ENCODE assay signal across 1 cellular context in the genomic region with DNA sequence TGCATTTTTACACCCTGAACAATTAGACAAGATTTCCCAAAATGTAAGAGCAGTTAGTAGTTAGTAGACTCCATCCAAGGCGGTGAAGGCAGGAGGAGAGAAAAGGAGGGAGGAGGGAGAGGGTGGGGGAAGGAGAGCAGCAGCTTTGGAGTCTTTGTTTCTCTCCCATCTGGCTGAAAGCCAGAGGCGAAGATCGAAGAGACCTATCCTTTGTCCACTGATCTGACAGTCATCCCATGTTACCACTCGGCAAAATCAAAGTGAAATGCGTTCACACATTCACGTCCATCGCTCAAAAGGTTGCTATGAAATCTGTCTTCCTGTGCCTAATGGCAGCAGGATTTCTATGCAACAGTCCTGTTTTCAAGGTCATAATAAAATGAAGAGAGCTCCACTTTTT.
TF ChIP-seq lines count a peak whose summit lies in the region.

No MANE protein-coding gene starts in this region.

TF ChIP-seq in GM23338, 12 proteins besides CTCF, POLR2A, EP300 and RAD21 (continued from another document):
- TF ChIP-seq, protein P1, sequence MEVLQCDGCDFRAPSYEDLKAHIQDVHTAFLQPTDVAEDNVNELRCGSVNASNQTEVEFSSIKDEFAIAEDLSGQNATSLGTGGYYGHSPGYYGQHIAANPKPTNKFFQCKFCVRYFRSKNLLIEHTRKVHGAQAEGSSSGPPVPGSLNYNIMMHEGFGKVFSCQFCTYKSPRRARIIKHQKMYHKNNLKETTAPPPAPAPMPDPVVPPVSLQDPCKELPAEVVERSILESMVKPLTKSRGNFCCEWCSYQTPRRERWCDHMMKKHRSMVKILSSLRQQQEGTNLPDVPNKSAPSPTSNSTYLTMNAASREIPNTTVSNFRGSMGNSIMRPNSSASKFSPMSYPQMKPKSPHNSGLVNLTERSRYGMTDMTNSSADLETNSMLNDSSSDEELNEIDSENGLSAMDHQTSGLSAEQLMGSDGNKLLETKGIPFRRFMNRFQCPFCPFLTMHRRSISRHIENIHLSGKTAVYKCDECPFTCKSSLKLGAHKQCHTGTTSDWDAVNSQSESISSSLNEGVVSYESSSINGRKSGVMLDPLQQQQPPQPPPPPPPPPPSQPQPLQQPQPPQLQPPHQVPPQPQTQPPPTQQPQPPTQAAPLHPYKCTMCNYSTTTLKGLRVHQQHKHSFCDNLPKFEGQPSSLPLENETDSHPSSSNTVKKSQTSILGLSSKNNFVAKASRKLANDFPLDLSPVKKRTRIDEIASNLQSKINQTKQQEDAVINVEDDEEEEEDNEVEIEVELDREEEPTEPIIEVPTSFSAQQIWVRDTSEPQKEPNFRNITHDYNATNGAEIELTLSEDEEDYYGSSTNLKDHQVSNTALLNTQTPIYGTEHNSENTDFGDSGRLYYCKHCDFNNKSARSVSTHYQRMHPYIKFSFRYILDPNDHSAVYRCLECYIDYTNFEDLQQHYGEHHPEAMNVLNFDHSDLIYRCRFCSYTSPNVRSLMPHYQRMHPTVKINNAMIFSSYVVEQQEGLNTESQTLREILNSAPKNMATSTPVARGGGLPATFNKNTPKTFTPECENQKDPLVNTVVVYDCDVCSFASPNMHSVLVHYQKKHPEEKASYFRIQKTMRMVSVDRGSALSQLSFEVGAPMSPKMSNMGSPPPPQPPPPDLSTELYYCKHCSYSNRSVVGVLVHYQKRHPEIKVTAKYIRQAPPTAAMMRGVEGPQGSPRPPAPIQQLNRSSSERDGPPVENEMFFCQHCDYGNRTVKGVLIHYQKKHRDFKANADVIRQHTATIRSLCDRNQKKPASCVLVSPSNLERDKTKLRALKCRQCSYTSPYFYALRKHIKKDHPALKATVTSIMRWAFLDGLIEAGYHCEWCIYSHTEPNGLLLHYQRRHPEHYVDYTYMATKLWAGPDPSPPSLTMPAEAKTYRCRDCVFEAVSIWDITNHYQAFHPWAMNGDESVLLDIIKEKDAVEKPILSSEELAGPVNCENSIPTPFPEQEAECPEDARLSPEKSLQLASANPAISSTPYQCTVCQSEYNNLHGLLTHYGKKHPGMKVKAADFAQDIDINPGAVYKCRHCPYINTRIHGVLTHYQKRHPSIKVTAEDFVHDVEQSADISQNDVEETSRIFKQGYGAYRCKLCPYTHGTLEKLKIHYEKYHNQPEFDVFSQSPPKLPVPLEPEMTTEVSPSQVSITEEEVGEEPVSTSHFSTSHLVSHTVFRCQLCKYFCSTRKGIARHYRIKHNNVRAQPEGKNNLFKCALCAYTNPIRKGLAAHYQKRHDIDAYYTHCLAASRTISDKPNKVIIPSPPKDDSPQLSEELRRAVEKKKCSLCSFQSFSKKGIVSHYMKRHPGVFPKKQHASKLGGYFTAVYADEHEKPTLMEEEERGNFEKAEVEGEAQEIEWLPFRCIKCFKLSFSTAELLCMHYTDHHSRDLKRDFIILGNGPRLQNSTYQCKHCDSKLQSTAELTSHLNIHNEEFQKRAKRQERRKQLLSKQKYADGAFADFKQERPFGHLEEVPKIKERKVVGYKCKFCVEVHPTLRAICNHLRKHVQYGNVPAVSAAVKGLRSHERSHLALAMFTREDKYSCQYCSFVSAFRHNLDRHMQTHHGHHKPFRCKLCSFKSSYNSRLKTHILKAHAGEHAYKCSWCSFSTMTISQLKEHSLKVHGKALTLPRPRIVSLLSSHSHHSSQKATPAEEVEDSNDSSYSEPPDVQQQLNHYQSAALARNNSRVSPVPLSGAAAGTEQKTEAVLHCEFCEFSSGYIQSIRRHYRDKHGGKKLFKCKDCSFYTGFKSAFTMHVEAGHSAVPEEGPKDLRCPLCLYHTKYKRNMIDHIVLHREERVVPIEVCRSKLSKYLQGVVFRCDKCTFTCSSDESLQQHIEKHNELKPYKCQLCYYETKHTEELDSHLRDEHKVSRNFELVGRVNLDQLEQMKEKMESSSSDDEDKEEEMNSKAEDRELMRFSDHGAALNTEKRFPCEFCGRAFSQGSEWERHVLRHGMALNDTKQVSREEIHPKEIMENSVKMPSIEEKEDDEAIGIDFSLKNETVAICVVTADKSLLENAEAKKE (CRISPR knock-in tag; IDR thresholded peaks at IDR 0.05) = no peak
- TF ChIP-seq ZNF114 (CRISPR knock-in tag; IDR thresholded peaks at IDR 0.05) (no peak), EZH2 (IDR thresholded peaks at IDR 0.05; ENCODE audit: low read depth, unreplicated experiment) (no peak), STAT1 (IDR thresholded peaks at IDR 0.05; ENCODE audit: unreplicated experiment) (no peak), ZNF331 (CRISPR knock-in tag; IDR thresholded peaks at IDR 0.05; ENCODE audit: low read depth) (no peak), POLR2AphosphoS5 (IDR thresholded peaks at IDR 0.05; ENCODE audit: low read depth) (no peak), NANOG (IDR thresholded peaks at IDR 0.05; ENCODE audit: borderline replicate concordance) (no peak), CREB1 (CRISPR knock-in tag; IDR thresholded peaks at IDR 0.05; ENCODE audit: low read depth) (no peak)
- TF ChIP-seq, protein P2, sequence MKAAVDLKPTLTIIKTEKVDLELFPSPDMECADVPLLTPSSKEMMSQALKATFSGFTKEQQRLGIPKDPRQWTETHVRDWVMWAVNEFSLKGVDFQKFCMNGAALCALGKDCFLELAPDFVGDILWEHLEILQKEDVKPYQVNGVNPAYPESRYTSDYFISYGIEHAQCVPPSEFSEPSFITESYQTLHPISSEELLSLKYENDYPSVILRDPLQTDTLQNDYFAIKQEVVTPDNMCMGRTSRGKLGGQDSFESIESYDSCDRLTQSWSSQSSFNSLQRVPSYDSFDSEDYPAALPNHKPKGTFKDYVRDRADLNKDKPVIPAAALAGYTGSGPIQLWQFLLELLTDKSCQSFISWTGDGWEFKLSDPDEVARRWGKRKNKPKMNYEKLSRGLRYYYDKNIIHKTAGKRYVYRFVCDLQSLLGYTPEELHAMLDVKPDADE (IDR thresholded peaks at IDR 0.05) = no peak
- TF ChIP-seq, protein P3, sequence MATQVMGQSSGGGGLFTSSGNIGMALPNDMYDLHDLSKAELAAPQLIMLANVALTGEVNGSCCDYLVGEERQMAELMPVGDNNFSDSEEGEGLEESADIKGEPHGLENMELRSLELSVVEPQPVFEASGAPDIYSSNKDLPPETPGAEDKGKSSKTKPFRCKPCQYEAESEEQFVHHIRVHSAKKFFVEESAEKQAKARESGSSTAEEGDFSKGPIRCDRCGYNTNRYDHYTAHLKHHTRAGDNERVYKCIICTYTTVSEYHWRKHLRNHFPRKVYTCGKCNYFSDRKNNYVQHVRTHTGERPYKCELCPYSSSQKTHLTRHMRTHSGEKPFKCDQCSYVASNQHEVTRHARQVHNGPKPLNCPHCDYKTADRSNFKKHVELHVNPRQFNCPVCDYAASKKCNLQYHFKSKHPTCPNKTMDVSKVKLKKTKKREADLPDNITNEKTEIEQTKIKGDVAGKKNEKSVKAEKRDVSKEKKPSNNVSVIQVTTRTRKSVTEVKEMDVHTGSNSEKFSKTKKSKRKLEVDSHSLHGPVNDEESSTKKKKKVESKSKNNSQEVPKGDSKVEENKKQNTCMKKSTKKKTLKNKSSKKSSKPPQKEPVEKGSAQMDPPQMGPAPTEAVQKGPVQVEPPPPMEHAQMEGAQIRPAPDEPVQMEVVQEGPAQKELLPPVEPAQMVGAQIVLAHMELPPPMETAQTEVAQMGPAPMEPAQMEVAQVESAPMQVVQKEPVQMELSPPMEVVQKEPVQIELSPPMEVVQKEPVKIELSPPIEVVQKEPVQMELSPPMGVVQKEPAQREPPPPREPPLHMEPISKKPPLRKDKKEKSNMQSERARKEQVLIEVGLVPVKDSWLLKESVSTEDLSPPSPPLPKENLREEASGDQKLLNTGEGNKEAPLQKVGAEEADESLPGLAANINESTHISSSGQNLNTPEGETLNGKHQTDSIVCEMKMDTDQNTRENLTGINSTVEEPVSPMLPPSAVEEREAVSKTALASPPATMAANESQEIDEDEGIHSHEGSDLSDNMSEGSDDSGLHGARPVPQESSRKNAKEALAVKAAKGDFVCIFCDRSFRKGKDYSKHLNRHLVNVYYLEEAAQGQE (IDR thresholded peaks at IDR 0.05; ENCODE audit: unreplicated experiment) = no peak
